In genomic region chr3:15899438-15899837, GRCh38 we compare ENCODE assay signal across 13 cellular contexts.
DNase-seq lines count a peak whose midpoint lies in the region; ATAC-seq and TF ChIP-seq lines count a peak whose summit lies in the region.
"Had no signal": no experiment of that assay in that cellular context is flagged by ENCODE, and none has a peak within 500 bp of the region (broad histone marks: within the 10 kb centered on the region; RNA-seq: fewer than 3 reads in every experiment).

No MANE protein-coding gene starts in this region.

- no peaks in the 10 kb centered on the region for H3K9me2 ChIP-seq in GM23338 (ENCODE audit: insufficient read depth)

- H3K36me3 Mint-ChIP-seq in GM23338 (ENCODE audit: low read depth) = no peaks in the 10 kb centered on the region; the same call in 2 of the 3 replicates

- H3K4me1 Mint-ChIP-seq in GM23338 = peaks cover 7% of the 10 kb centered on the region; the same call in 2 of the 3 replicates
- H3K4me1 Mint-ChIP-seq: activated CD4-positive, alpha-beta memory T cell treated with anti-CD3 and anti-CD28 coated beads, Interleukin-2, amount 10 ng/mL, durations not matched to agents 7 days and 5 days had no signal

- in situ Hi-C loops in ACHN (cut with HindIII; ENCODE audit: low pct_ligation_motif_present, low pct_unique_long_range_greater_than_20kb, low sequenced_read_pairs) = no loop called here

- H3K27ac ChIP-seq in GM23338 (ENCODE audit: low read depth) = no peak overlapping the region
- no peak overlapping the region for H3K27ac ChIP-seq in RWPE1
- H3K27ac ChIP-seq: parathyroid adenoma, Peyer's patch had no signal

- H3K4me2 ChIP-seq in GM23338 = no peak overlapping the region

- no peaks in the 10 kb centered on the region for H4K20me1 ChIP-seq in GM23338 (replicated peaks; ENCODE audit: insufficient read depth)

- H3K79me2 ChIP-seq in GM23338 (replicated peaks; ENCODE audit: insufficient read depth) = no peaks in the 10 kb centered on the region
- H3K79me2 ChIP-seq: parathyroid adenoma had no signal

- no peak overlapping the region for H3K4me3 Mint-ChIP-seq in GM23338
- H3K4me3 Mint-ChIP-seq: activated CD4-positive, alpha-beta memory T cell treated with anti-CD3 and anti-CD28 coated beads, Interleukin-2, amount 10 ng/mL, durations not matched to agents 7 days and 5 days had no signal

- H3K4me1 ChIP-seq in GM23338 (ENCODE audit: insufficient read depth) = no peaks in the 10 kb centered on the region
- H3K4me1 ChIP-seq: Caco-2, parathyroid adenoma, Peyer's patch had no signal

- H3K9me3 Mint-ChIP-seq in GM23338 = 0 out of 3 replicates have a peak, but pooled peaks cover 3% of the 10 kb centered on the region
- H3K9me3 Mint-ChIP-seq: activated CD4-positive, alpha-beta memory T cell treated with anti-CD3 and anti-CD28 coated beads, Interleukin-2, amount 10 ng/mL, durations not matched to agents 7 days and 5 days had no signal

- DNase-seq in ACHN (peak; percentile 23), GM23338 (ENCODE audit: low spot score) (no peak), RWPE1 (ENCODE audit: low spot score) (peak; percentile 20), fibroblast of mammary gland (ENCODE audit: low read depth) (peak; percentile 87), left cardiac atrium (no peak), GM20000 (ENCODE audit: low spot score) (no peak)
- DNase-seq: activated CD4-positive, alpha-beta memory T cell treated with anti-CD3 and anti-CD28 coated beads, Interleukin-2, amount 10 ng/mL, durations not matched to agents 7 days and 5 days; Caco-2; KG1; Peyer's patch had no signal

- H3K4me3 ChIP-seq in GM23338 (no peak overlapping the region), fibroblast of mammary gland (ENCODE audit: control insufficient read depth, low read depth, low read length) (no peak overlapping the region)
- H3K4me3 ChIP-seq: Peyer's patch had no signal

- H3K27me3 Mint-ChIP-seq in GM23338 (ENCODE audit: insufficient read depth, low read depth, poor library complexity) = no peaks in the 10 kb centered on the region
- H3K27me3 Mint-ChIP-seq: activated CD4-positive, alpha-beta memory T cell treated with anti-CD3 and anti-CD28 coated beads, Interleukin-2, amount 10 ng/mL, durations not matched to agents 7 days and 5 days had no signal

- no peak for TF ChIP-seq CTCF in GM23338 (conservative IDR thresholded peaks at IDR 0.05; ENCODE audit: low read depth in 2 of 2)
- no peak for TF ChIP-seq CTCF in RWPE1 (conservative IDR thresholded peaks at IDR 0.05; ENCODE audit: low read depth)
- TF ChIP-seq CTCF in fibroblast of mammary gland (conservative IDR thresholded peaks at IDR 0.05; ENCODE audit: control insufficient read depth, insufficient read depth, low read depth, low read length) = no peak
- no peak for TF ChIP-seq CTCF in GM20000 (IDR thresholded peaks at IDR 0.05; ENCODE audit: extremely low read depth, missing control alignments)

- H3K27ac Mint-ChIP-seq in GM23338 = peak overlapping the region; percentile 76
- H3K27ac Mint-ChIP-seq: activated CD4-positive, alpha-beta memory T cell treated with anti-CD3 and anti-CD28 coated beads, Interleukin-2, amount 10 ng/mL, durations not matched to agents 7 days and 5 days had no signal

- no peaks in the 10 kb centered on the region for H3F3A ChIP-seq in GM23338 (replicated peaks; ENCODE audit: low read depth)

- CTCF ChIA-PET in RWPE1 (lab: Yijun Ruan, JAX) = no interaction called here

- no peaks in the 10 kb centered on the region for H3K36me3 ChIP-seq in GM23338 (ENCODE audit: insufficient read depth)
- H3K36me3 ChIP-seq: Peyer's patch had no signal

- intact Hi-C loops in left cardiac atrium (cut with DNase I) = no loop called here

- peak overlapping the region; percentile 96 for H2AFZ ChIP-seq in GM23338
- H2AFZ ChIP-seq: parathyroid adenoma had no signal

- ATAC-seq in GM23338 = no peak
- no peak for ATAC-seq in GM21786 (IDR thresholded peaks at IDR 0.05; ENCODE audit: unreplicated experiment)
- ATAC-seq in HG02759 (IDR thresholded peaks at IDR 0.05; ENCODE audit: unreplicated experiment) = no peak
- no peak for ATAC-seq in left cardiac atrium

- POLR2A ChIA-PET in RWPE1 (lab: Yijun Ruan, JAX; ENCODE audit: low non-redundant PET) = no interaction called here

- H3K27me3 ChIP-seq in GM23338 (ENCODE audit: insufficient read depth) = no peaks in the 10 kb centered on the region
- H3K27me3 ChIP-seq: Peyer's patch had no signal

TF ChIP-seq in GM23338, 12 proteins besides CTCF, POLR2A, EP300 and RAD21:
- TF ChIP-seq, protein P1, sequence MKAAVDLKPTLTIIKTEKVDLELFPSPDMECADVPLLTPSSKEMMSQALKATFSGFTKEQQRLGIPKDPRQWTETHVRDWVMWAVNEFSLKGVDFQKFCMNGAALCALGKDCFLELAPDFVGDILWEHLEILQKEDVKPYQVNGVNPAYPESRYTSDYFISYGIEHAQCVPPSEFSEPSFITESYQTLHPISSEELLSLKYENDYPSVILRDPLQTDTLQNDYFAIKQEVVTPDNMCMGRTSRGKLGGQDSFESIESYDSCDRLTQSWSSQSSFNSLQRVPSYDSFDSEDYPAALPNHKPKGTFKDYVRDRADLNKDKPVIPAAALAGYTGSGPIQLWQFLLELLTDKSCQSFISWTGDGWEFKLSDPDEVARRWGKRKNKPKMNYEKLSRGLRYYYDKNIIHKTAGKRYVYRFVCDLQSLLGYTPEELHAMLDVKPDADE (IDR thresholded peaks at IDR 0.05) = no peak
- TF ChIP-seq, protein P2, sequence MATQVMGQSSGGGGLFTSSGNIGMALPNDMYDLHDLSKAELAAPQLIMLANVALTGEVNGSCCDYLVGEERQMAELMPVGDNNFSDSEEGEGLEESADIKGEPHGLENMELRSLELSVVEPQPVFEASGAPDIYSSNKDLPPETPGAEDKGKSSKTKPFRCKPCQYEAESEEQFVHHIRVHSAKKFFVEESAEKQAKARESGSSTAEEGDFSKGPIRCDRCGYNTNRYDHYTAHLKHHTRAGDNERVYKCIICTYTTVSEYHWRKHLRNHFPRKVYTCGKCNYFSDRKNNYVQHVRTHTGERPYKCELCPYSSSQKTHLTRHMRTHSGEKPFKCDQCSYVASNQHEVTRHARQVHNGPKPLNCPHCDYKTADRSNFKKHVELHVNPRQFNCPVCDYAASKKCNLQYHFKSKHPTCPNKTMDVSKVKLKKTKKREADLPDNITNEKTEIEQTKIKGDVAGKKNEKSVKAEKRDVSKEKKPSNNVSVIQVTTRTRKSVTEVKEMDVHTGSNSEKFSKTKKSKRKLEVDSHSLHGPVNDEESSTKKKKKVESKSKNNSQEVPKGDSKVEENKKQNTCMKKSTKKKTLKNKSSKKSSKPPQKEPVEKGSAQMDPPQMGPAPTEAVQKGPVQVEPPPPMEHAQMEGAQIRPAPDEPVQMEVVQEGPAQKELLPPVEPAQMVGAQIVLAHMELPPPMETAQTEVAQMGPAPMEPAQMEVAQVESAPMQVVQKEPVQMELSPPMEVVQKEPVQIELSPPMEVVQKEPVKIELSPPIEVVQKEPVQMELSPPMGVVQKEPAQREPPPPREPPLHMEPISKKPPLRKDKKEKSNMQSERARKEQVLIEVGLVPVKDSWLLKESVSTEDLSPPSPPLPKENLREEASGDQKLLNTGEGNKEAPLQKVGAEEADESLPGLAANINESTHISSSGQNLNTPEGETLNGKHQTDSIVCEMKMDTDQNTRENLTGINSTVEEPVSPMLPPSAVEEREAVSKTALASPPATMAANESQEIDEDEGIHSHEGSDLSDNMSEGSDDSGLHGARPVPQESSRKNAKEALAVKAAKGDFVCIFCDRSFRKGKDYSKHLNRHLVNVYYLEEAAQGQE (IDR thresholded peaks at IDR 0.05; ENCODE audit: unreplicated experiment) = no peak
- TF ChIP-seq ZNF331 (CRISPR knock-in tag; IDR thresholded peaks at IDR 0.05; ENCODE audit: low read depth) (no peak), CREB1 (CRISPR knock-in tag; IDR thresholded peaks at IDR 0.05; ENCODE audit: low read depth) (no peak), NANOG (IDR thresholded peaks at IDR 0.05; ENCODE audit: borderline replicate concordance) (no peak), POLR2AphosphoS5 (IDR thresholded peaks at IDR 0.05; ENCODE audit: low read depth) (no peak)

Comparison
In these comparisons a context has a peak if more than half of its experiments do, and no peak if none do; other contexts are left out.
1. DNase-seq: peak in ACHN (single experiment), RWPE1 (single experiment) and fibroblast of mammary gland (single experiment); none in GM23338 (single experiment), left cardiac atrium (single experiment) and GM20000 (single experiment).